Comparison of ENCODE assay signal across 1 cellular context in genomic region chr5:72847989-72848473, GRCh38.
TF ChIP-seq lines count a peak whose summit lies in the region.

No MANE protein-coding gene starts in this region.

TF ChIP-seq in HepG2, 621 proteins besides CTCF, POLR2A, EP300 and RAD21 (continued from another document and continues in another):
- TF ChIP-seq TFAP4 (IDR thresholded peaks at IDR 0.05; ENCODE audit: borderline replicate concordance, low read depth) (peak; percentile 44; the same call in 1 of the 2 replicates), ZNF720 (CRISPR knock-in tag; IDR thresholded peaks at IDR 0.05) (0 out of 2 replicates have a peak, but pooled peaks have one; percentile 35), CENPBD1 (CRISPR knock-in tag; IDR thresholded peaks at IDR 0.05; ENCODE audit: borderline replicate concordance, low read depth) (no peak), ZNF180 (CRISPR knock-in tag; IDR thresholded peaks at IDR 0.05; ENCODE audit: borderline replicate concordance, low read depth) (no peak), ZBTB38 (CRISPR knock-in tag; IDR thresholded peaks at IDR 0.05) (no peak), RCOR2 (CRISPR knock-in tag; IDR thresholded peaks at IDR 0.05) (0 out of 2 replicates have a peak, but pooled peaks have one; percentile 26), RFXAP (CRISPR knock-in tag; IDR thresholded peaks at IDR 0.05; ENCODE audit: borderline replicate concordance) (peak; percentile 27; the same call in 1 of the 2 replicates), ZNF232 (CRISPR knock-in tag; IDR thresholded peaks at IDR 0.05; ENCODE audit: borderline replicate concordance) (peak; percentile 64; the same call in 1 of the 2 replicates), DRAP1 (CRISPR knock-in tag; IDR thresholded peaks at IDR 0.05) (peak; percentile 62), SMC3 (IDR thresholded peaks at IDR 0.05; ENCODE audit: low read length) (no peak), NCOA2 (CRISPR knock-in tag; IDR thresholded peaks at IDR 0.05) (peak; percentile 33; the same call in 1 of the 2 replicates), ARHGAP35 (CRISPR knock-in tag; IDR thresholded peaks at IDR 0.05; ENCODE audit: borderline replicate concordance) (peak; percentile 59; the same call in 1 of the 2 replicates), ZNF160 (CRISPR knock-in tag; IDR thresholded peaks at IDR 0.05) (peak; percentile 71; the same call in 1 of the 2 replicates), GMEB1 (CRISPR knock-in tag; IDR thresholded peaks at IDR 0.05; ENCODE audit: borderline replicate concordance) (peak; percentile 50; the same call in 1 of the 2 replicates), ZNF749 (CRISPR knock-in tag; IDR thresholded peaks at IDR 0.05; ENCODE audit: borderline replicate concordance) (peak; percentile 65; the same call in 1 of the 2 replicates), HNRNPUL1 (IDR thresholded peaks at IDR 0.05; ENCODE audit: low read depth, low read length) (no peak), ZFP36 (IDR thresholded peaks at IDR 0.05; ENCODE audit: borderline replicate concordance, low read depth, low read length, partially characterized antibody) (no peak), PITX1 (CRISPR knock-in tag; IDR thresholded peaks at IDR 0.05) (peak; percentile 76), ZNF496 (CRISPR knock-in tag; IDR thresholded peaks at IDR 0.05; ENCODE audit: insufficient replicate concordance) (no peak), ZNF777 (CRISPR knock-in tag; IDR thresholded peaks at IDR 0.05) (no peak; the same call in 1 of the 2 replicates), ZNF207 (IDR thresholded peaks at IDR 0.05; ENCODE audit: borderline replicate concordance) (no peak), ZNF333 (CRISPR knock-in tag; IDR thresholded peaks at IDR 0.05; ENCODE audit: borderline replicate concordance) (no peak), ZNF362 (CRISPR knock-in tag; IDR thresholded peaks at IDR 0.05; ENCODE audit: borderline replicate concordance) (no peak), PAF1 (CRISPR knock-in tag; IDR thresholded peaks at IDR 0.05) (no peak), ZNF616 (CRISPR knock-in tag; IDR thresholded peaks at IDR 0.05; ENCODE audit: low read depth) (no peak), TOPORS (CRISPR knock-in tag; IDR thresholded peaks at IDR 0.05) (peak; percentile 75; the same call in 1 of the 2 replicates), ZSCAN25 (CRISPR knock-in tag; IDR thresholded peaks at IDR 0.05) (peak; percentile 41; the same call in 1 of the 2 replicates), ZNF770 (CRISPR knock-in tag; IDR thresholded peaks at IDR 0.05) (0 out of 2 replicates have a peak, but pooled peaks have one; percentile 7), PRDM4 (CRISPR knock-in tag; IDR thresholded peaks at IDR 0.05; ENCODE audit: borderline replicate concordance) (no peak), TOE1 (CRISPR knock-in tag; IDR thresholded peaks at IDR 0.05) (no peak), ZNF562 (CRISPR knock-in tag; IDR thresholded peaks at IDR 0.05; ENCODE audit: borderline replicate concordance) (no peak), ZNF12 (CRISPR knock-in tag; IDR thresholded peaks at IDR 0.05) (0 out of 2 replicates have a peak, but pooled peaks have one; percentile 39), PPARG (CRISPR knock-in tag; conservative IDR thresholded peaks at IDR 0.05) (0 out of 2 replicates have a peak, but pooled peaks have one; percentile 15), NBN (conservative IDR thresholded peaks at IDR 0.05) (no peak), KLF9 (CRISPR knock-in tag; IDR thresholded peaks at IDR 0.05; ENCODE audit: low read depth) (no peak), TFE3 (CRISPR knock-in tag; IDR thresholded peaks at IDR 0.05) (peak; percentile 64), AKNA (CRISPR knock-in tag; IDR thresholded peaks at IDR 0.05; ENCODE audit: borderline replicate concordance) (peak; percentile 50; the same call in 1 of the 2 replicates), ZNF414 (CRISPR knock-in tag; IDR thresholded peaks at IDR 0.05) (peak; percentile 72; the same call in 1 of the 2 replicates), ZNF451 (CRISPR knock-in tag; IDR thresholded peaks at IDR 0.05) (no peak), REPIN1 (CRISPR knock-in tag; IDR thresholded peaks at IDR 0.05; ENCODE audit: borderline replicate concordance, low read depth) (peak; percentile 53; the same call in 1 of the 2 replicates), ZNF784 (CRISPR knock-in tag; IDR thresholded peaks at IDR 0.05; ENCODE audit: borderline replicate concordance) (peak; percentile 70; the same call in 1 of the 2 replicates)
